In the genomic region with DNA sequence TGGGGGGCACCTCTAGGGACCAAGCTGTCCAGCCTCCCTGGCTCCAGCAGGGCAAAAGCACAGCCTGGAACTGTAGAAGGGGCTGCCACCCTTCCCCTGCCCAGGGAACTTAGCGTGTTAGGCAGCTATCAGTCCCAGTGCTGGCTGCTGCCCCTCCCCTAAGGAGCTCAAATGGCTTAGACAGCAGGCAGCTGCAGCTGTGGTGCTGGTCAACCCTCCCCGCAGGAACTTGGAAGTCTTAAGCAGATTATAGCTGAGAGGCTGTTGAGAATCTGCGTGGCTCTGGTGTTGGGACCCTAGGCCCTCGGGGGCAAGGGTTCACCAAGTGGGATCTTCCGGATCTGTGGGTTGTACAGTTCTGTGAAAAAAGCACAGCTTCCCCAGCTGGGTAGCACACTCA, we compare ENCODE assay signal across 18 cellular contexts.
DNase-seq lines count a peak whose midpoint lies in the region; ATAC-seq and TF ChIP-seq lines count a peak whose summit lies in the region.
"Had no signal": no experiment of that assay in that cellular context is flagged by ENCODE, and none has a peak within 500 bp of the region (broad histone marks: within the 10 kb centered on the region; RNA-seq: fewer than 3 reads in every experiment).

No MANE protein-coding gene starts in this region.

- no peaks in the 10 kb centered on the region for H3K36me3 Mint-ChIP-seq in neural progenitor cell
- H3K36me3 Mint-ChIP-seq in WTC11: peaks cover 15% of the 10 kb centered on the region
- H3K36me3 Mint-ChIP-seq: CD4-positive, CD25-positive, alpha-beta regulatory T cell had no signal

- H3K9me3 Mint-ChIP-seq in neural progenitor cell (peaks cover 8% of the 10 kb centered on the region), WTC11 (peaks cover 46% of the 10 kb centered on the region)

- H3K27ac Mint-ChIP-seq in neural progenitor cell (no peak overlapping the region), WTC11 (no peak overlapping the region)
- H3K27ac Mint-ChIP-seq: CD4-positive, CD25-positive, alpha-beta regulatory T cell had no signal

- H3K4me1 ChIP-seq in neural progenitor cell: no peaks in the 10 kb centered on the region
- H3K4me1 ChIP-seq: BLaER1 treated with 17β-estradiol and CSF1 and Interleukin-3, amounts not matched to agents 10 nM and 100 nM; HAP-1 had no signal

- no peak for ATAC-seq in HG03025 (IDR thresholded peaks at IDR 0.05; ENCODE audit: low FRiP score, unreplicated experiment)
- no peak for ATAC-seq in HG03439 (IDR thresholded peaks at IDR 0.05; ENCODE audit: unreplicated experiment)
- ATAC-seq in WTC11: no peak

- TF ChIP-seq CTCF in neural progenitor cell (IDR thresholded peaks at IDR 0.05) (no peak), WTC11 (IDR thresholded peaks at IDR 0.05) (no peak)

- CTCF ChIA-PET in WTC11 (lab: Charles Lee): no interaction called here

- H3K4me1 Mint-ChIP-seq in neural progenitor cell (no peaks in the 10 kb centered on the region), WTC11 (peaks cover 9% of the 10 kb centered on the region; the same call in 1 of the 2 replicates)

- POLR2A ChIA-PET in WTC11 (lab: Charles Lee): no interaction called here

- H3F3A ChIP-seq in neural progenitor cell (ENCODE audit: low read depth): no peaks in the 10 kb centered on the region

- no peak overlapping the region for H3K4me3 ChIP-seq in neural progenitor cell
- H3K4me3 ChIP-seq: BLaER1 treated with 17β-estradiol and CSF1 and Interleukin-3, amounts not matched to agents 10 nM and 100 nM; HAP-1 had no signal

- no peak overlapping the region for H3K27ac ChIP-seq in neural progenitor cell
- H3K27ac ChIP-seq: BLaER1 treated with 17β-estradiol and CSF1 and Interleukin-3, amounts not matched to agents 10 nM and 100 nM had no signal

- H3K9ac ChIP-seq in neural progenitor cell: no peak overlapping the region
- H3K9ac ChIP-seq: BLaER1 treated with 17β-estradiol and CSF1 and Interleukin-3, amounts not matched to agents 10 nM and 100 nM had no signal

- H3K4me3 Mint-ChIP-seq in neural progenitor cell (no peak overlapping the region), WTC11 (no peak overlapping the region)
- H3K4me3 Mint-ChIP-seq: CD4-positive, CD25-positive, alpha-beta regulatory T cell had no signal

- no peaks in the 10 kb centered on the region for H4K20me1 ChIP-seq in neural progenitor cell (ENCODE audit: low read depth)
- H4K20me1 ChIP-seq: BLaER1 treated with 17β-estradiol and CSF1 and Interleukin-3, amounts not matched to agents 10 nM and 100 nM had no signal

- H3K4me2 ChIP-seq in neural progenitor cell: no peak overlapping the region
- H3K4me2 ChIP-seq: BLaER1 treated with 17β-estradiol and CSF1 and Interleukin-3, amounts not matched to agents 10 nM and 100 nM had no signal

- H3K27me3 Mint-ChIP-seq in neural progenitor cell (ENCODE audit: insufficient read depth, low read depth): peaks cover 3% of the 10 kb centered on the region
- H3K27me3 Mint-ChIP-seq in WTC11 (ENCODE audit: low read depth): no peaks in the 10 kb centered on the region; the same call in 1 of the 2 replicates
- H3K27me3 Mint-ChIP-seq: CD4-positive, CD25-positive, alpha-beta regulatory T cell had no signal

- no peaks in the 10 kb centered on the region for H3K36me3 ChIP-seq in neural progenitor cell
- H3K36me3 ChIP-seq: BLaER1 treated with 17β-estradiol and CSF1 and Interleukin-3, amounts not matched to agents 10 nM and 100 nM; HAP-1 had no signal

- H3K27me3 ChIP-seq in neural progenitor cell: no peaks in the 10 kb centered on the region
- H3K27me3 ChIP-seq: BLaER1 treated with 17β-estradiol and CSF1 and Interleukin-3, amounts not matched to agents 10 nM and 100 nM had no signal

- no peaks in the 10 kb centered on the region for H3K9me3 ChIP-seq in neural progenitor cell (ENCODE audit: low read depth)
- H3K9me3 ChIP-seq: BLaER1 treated with 17β-estradiol and CSF1 and Interleukin-3, amounts not matched to agents 10 nM and 100 nM; HAP-1 had no signal

- H2AFZ ChIP-seq in neural progenitor cell (replicated peaks): no peak overlapping the region

- H3K79me2 ChIP-seq in neural progenitor cell (ENCODE audit: low read depth): no peaks in the 10 kb centered on the region

- DNase-seq in ELF-1 (ENCODE audit: low read depth, low spot score): peak; percentile 10
- DNase-seq in NCI-H82 treated with DMSO at 0.1 percent for 48 hours (lab: John Stamatoyannopoulos, UW; ENCODE audit: unreplicated experiment): peak; percentile 25
- DNase-seq in ecto neural progenitor cell (ENCODE audit: low spot score): peak; percentile 50
- peak; percentile 50 for DNase-seq in neural progenitor cell (ENCODE audit: low spot score)
- DNase-seq in WTC11 (ENCODE audit: low spot score): no peak
- DNase-seq in foreskin melanocyte: no peak
- DNase-seq: ACHN; Calu3; CD4-positive, CD25-positive, alpha-beta regulatory T cell; DMS153; DMS79 treated with DMSO at 0.1 percent for 48 hours; EL; GDM1; IMR-90 had no signal

TF ChIP-seq in WTC11, 78 proteins besides CTCF, POLR2A, EP300 and RAD21:
- TF ChIP-seq GABPB1 (CRISPR knock-in tag; IDR thresholded peaks at IDR 0.05) (no peak), MAX (CRISPR knock-in tag; IDR thresholded peaks at IDR 0.05) (no peak), CBFB (CRISPR knock-in tag; IDR thresholded peaks at IDR 0.05; ENCODE audit: low read depth) (no peak), PRRX2 (CRISPR knock-in tag; IDR thresholded peaks at IDR 0.05) (no peak), TEAD4 (CRISPR knock-in tag; IDR thresholded peaks at IDR 0.05) (no peak), FOXK1 (CRISPR knock-in tag; IDR thresholded peaks at IDR 0.05) (no peak), ZNF263 (CRISPR knock-in tag; IDR thresholded peaks at IDR 0.05; ENCODE audit: low read depth) (no peak), TCF7 (CRISPR knock-in tag; IDR thresholded peaks at IDR 0.05; ENCODE audit: low read depth) (no peak), SP1 (CRISPR knock-in tag; conservative IDR thresholded peaks at IDR 0.05) (no peak), ZBTB43 (CRISPR knock-in tag; IDR thresholded peaks at IDR 0.05) (no peak), ZNF138 (CRISPR knock-in tag; conservative IDR thresholded peaks at IDR 0.05) (no peak), ESRRA (CRISPR knock-in tag; IDR thresholded peaks at IDR 0.05; ENCODE audit: borderline replicate concordance) (no peak), NFYB (CRISPR knock-in tag; conservative IDR thresholded peaks at IDR 0.05; ENCODE audit: low read depth) (no peak), TP53 (CRISPR knock-in tag; IDR thresholded peaks at IDR 0.05) (no peak), FOXJ3 (CRISPR knock-in tag; IDR thresholded peaks at IDR 0.05; ENCODE audit: borderline replicate concordance) (no peak), ZNF423 (CRISPR knock-in tag; IDR thresholded peaks at IDR 0.05) (no peak)
- TF ChIP-seq, protein P1, sequence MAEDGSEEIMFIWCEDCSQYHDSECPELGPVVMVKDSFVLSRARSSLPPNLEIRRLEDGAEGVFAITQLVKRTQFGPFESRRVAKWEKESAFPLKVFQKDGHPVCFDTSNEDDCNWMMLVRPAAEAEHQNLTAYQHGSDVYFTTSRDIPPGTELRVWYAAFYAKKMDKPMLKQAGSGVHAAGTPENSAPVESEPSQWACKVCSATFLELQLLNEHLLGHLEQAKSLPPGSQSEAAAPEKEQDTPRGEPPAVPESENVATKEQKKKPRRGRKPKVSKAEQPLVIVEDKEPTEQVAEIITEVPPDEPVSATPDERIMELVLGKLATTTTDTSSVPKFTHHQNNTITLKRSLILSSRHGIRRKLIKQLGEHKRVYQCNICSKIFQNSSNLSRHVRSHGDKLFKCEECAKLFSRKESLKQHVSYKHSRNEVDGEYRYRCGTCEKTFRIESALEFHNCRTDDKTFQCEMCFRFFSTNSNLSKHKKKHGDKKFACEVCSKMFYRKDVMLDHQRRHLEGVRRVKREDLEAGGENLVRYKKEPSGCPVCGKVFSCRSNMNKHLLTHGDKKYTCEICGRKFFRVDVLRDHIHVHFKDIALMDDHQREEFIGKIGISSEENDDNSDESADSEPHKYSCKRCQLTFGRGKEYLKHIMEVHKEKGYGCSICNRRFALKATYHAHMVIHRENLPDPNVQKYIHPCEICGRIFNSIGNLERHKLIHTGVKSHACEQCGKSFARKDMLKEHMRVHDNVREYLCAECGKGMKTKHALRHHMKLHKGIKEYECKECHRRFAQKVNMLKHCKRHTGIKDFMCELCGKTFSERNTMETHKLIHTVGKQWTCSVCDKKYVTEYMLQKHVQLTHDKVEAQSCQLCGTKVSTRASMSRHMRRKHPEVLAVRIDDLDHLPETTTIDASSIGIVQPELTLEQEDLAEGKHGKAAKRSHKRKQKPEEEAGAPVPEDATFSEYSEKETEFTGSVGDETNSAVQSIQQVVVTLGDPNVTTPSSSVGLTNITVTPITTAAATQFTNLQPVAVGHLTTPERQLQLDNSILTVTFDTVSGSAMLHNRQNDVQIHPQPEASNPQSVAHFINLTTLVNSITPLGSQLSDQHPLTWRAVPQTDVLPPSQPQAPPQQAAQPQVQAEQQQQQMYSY (CRISPR knock-in tag; IDR thresholded peaks at IDR 0.05): no peak
- TF ChIP-seq, protein P2, sequence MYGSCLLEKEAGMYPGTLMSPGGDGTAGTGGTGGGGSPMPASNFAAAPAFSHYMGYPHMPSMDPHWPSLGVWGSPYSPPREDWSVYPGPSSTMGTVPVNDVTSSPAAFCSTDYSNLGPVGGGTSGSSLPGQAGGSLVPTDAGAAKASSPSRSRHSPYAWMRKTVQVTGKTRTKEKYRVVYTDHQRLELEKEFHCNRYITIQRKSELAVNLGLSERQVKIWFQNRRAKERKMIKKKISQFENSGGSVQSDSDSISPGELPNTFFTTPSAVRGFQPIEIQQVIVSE (CRISPR knock-in tag; IDR thresholded peaks at IDR 0.05; ENCODE audit: borderline replicate concordance): no peak

Comparison
In these comparisons a context has a peak if more than half of its experiments do, and no peak if none do; other contexts are left out.
1. DNase-seq: peak in ELF-1 (single experiment), NCI-H82 treated with DMSO at 0.1 percent for 48 hours (single experiment), ecto neural progenitor cell (single experiment) and neural progenitor cell (single experiment); none in WTC11 (single experiment) and foreskin melanocyte (single experiment).